10 cellular contexts compared by ENCODE assay signal in the genomic region with DNA sequence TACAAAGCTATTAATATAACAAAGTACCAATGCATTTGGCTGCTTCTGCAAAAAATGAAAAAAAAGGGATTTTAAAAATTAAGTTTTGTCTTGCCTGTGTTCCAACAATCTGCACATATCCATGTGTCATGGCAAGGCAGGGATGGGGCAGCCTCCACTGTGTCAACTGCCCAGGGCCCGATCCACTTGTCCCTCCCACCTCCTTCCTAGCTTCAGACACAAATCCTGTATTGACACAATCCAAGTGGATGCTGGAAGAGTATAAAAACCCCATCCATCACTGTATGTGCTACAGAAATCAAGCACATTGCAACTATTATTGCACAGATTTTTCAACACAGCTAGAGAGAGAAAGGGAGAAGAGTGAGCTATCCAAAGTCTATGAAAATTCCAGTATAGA.
A peak's percentile ranks its signal among the peaks of the same experiment; 100 is the strongest.
DNase-seq lines count a peak whose midpoint lies in the region; TF ChIP-seq lines count a peak whose summit lies in the region.
"Had no signal": no experiment of that assay in that cellular context is flagged by ENCODE, and none has a peak within 500 bp of the region (broad histone marks: within the 10 kb centered on the region; RNA-seq: fewer than 3 reads in every experiment).

No MANE protein-coding gene starts in this region.

- peaks cover 82% of the 10 kb centered on the region for H3K4me1 Mint-ChIP-seq in activated naive CD4-positive, alpha-beta T cell treated with anti-CD3 and anti-CD28 coated beads for 36 hours (ENCODE audit: low read depth)
- peaks cover 29 to 42% of the 10 kb centered on the region in 2 donors for H3K4me1 Mint-ChIP-seq in immature natural killer cell

- no peaks in the 10 kb centered on the region; the same call in 1 of the 2 replicates for H4K20me1 ChIP-seq in SU-DHL-6 (ENCODE audit: low read depth, low read length)

- peaks cover 48% of the 10 kb centered on the region for H3K36me3 Mint-ChIP-seq in activated naive CD4-positive, alpha-beta T cell treated with anti-CD3 and anti-CD28 coated beads for 36 hours (ENCODE audit: low read depth)
- H3K36me3 Mint-ChIP-seq in immature natural killer cell, result peaks cover 0 to 15% (median 0%) of the 10 kb centered on the region in 3 donors

- no peaks in the 10 kb centered on the region for H3K9me3 Mint-ChIP-seq in activated naive CD4-positive, alpha-beta T cell treated with anti-CD3 and anti-CD28 coated beads for 36 hours
- H3K9me3 Mint-ChIP-seq in immature natural killer cell, result no peaks in the 10 kb centered on the region

- H3K9ac ChIP-seq in SU-DHL-6 (ENCODE audit: low read length), result peak overlapping the region; percentile 66

- 76 to 100% methylated on average over 1 of the region's 1 CpG for WGBS in transverse colon (ENCODE audit: low coverage in 1 of 2), 2 donors
- WGBS in adrenal gland, 4 donors, result 63 to 81% (median 73%) methylated on average over 1 of the region's 1 CpG

- H2AFZ ChIP-seq in SU-DHL-6 (ENCODE audit: low read depth, low read length, severe bottlenecking), result no peak overlapping the region

- H3F3A ChIP-seq in SU-DHL-6 (ENCODE audit: insufficient read depth), result peaks cover 30% of the 10 kb centered on the region

- DNase-seq in activated naive CD4-positive, alpha-beta T cell treated with anti-CD3 and anti-CD28 coated beads for 36 hours, result no peak
- no peak for DNase-seq in activated naive CD4-positive, alpha-beta T cell (lab: John Stamatoyannopoulos, UW)
- no peak for DNase-seq in immature natural killer cell
- DNase-seq in transverse colon, result no peak
- DNase-seq in cerebellar cortex (ENCODE audit: low spot score), result no peak
- no peak for DNase-seq in adrenal gland
- no peak for DNase-seq in NCI-H2107 (lab: John Stamatoyannopoulos, UW)
- DNase-seq: SJCRH30 had no signal

- CTCF ChIA-PET in activated naive CD4-positive, alpha-beta T cell treated with anti-CD3 and anti-CD28 coated beads for 36 hours (lab: Charles Lee), result interaction anchor here (0.6 to 4.5 kb wide), 14 partner anchors 8 to 877 kb away, joined by 3 to 33 read pairs (median 4); partner anchors contain the start of gene ELMO1

- H3K27ac Mint-ChIP-seq in activated naive CD4-positive, alpha-beta T cell treated with anti-CD3 and anti-CD28 coated beads for 36 hours, result peak overlapping the region; percentile 97
- peak overlapping the region; percentile 84 to 91 (median 86) for H3K27ac Mint-ChIP-seq in immature natural killer cell

- peaks cover 0 to 11% (median 0%) of the 10 kb centered on the region in 4 donors for H3K4me1 ChIP-seq in transverse colon
- no peaks in the 10 kb centered on the region for H3K4me1 ChIP-seq in adrenal gland (replicated peaks in 1 of 2)
- H3K4me1 ChIP-seq: right lobe of liver had no signal

- H3K79me2 ChIP-seq in SU-DHL-6 (ENCODE audit: insufficient read depth, low read length), result peaks cover 54% of the 10 kb centered on the region

- no peak for TF ChIP-seq EP300 in transverse colon (IDR thresholded peaks at IDR 0.05; ENCODE audit: low read depth)

- H3K36me3 ChIP-seq in SU-DHL-6 (ENCODE audit: low read length) (no peaks in the 10 kb centered on the region; the same call in 1 of the 2 replicates), transverse colon (no peaks in the 10 kb centered on the region), adrenal gland (replicated peaks in 1 of 2) (no peaks in the 10 kb centered on the region)

- peak overlapping the region; percentile 72 for H3K27ac ChIP-seq in SU-DHL-6 (ENCODE audit: low read depth, low read length)
- peak overlapping the region; percentile 22 to 65 (median 56) for H3K27ac ChIP-seq in transverse colon
- H3K27ac ChIP-seq in adrenal gland, result peak overlapping the region in 2 of 5 donors; percentile 21 to 79
- H3K27ac ChIP-seq: SJCRH30 had no signal

- peak overlapping the region; percentile 89 for H3K4me3 Mint-ChIP-seq in activated naive CD4-positive, alpha-beta T cell treated with anti-CD3 and anti-CD28 coated beads for 36 hours
- peak overlapping the region; percentile 85 to 94 (median 87) for H3K4me3 Mint-ChIP-seq in immature natural killer cell

- intact Hi-C loops in activated naive CD4-positive, alpha-beta T cell treated with anti-CD3 and anti-CD28 coated beads for 36 hours (cut with micrococcal nuclease), result loop anchor here (1.0 to 10.0 kb wide), 7 partner anchors 11 to 1023 kb away; no protein-coding TSS in a partner anchor
- intact Hi-C loops in transverse colon (cut with DNase I; ENCODE audit: low total_unique reads) (no loop called here), adrenal gland (cut with DNase I) (no loop called here)

- no peaks in the 10 kb centered on the region for H3K9me2 ChIP-seq in SU-DHL-6 (replicated peaks; ENCODE audit: insufficient read depth, low read length)

- in situ Hi-C loops in transverse colon (cut with MboI; ENCODE audit: low pct_ligation_motif_present in 1 of 4, low pct_unique_long_range_greater_than_20kb in 1 of 4, low sequenced_read_pairs in 3 of 4), result no loop called here

- no peaks in the 10 kb centered on the region for H3K27me3 ChIP-seq in SU-DHL-6 (ENCODE audit: low read length)
- H3K27me3 ChIP-seq in transverse colon, result no peaks in the 10 kb centered on the region
- H3K27me3 ChIP-seq in adrenal gland, result no peaks in the 10 kb centered on the region
- H3K27me3 ChIP-seq: right lobe of liver, SJCRH30 had no signal

- TF ChIP-seq CTCF in SU-DHL-6 (IDR thresholded peaks at IDR 0.05; ENCODE audit: insufficient read depth, low read length, poor library complexity, severe bottlenecking) (no peak), transverse colon (IDR thresholded peaks at IDR 0.05) (no peak), adrenal gland (IDR thresholded peaks at IDR 0.05) (no peak)

- H3K4me2 ChIP-seq in SU-DHL-6 (ENCODE audit: low read depth, low read length, poor library complexity, severe bottlenecking), result peak overlapping the region; percentile 92

- no peak for TF ChIP-seq POLR2A in transverse colon (IDR thresholded peaks at IDR 0.05)
- TF ChIP-seq POLR2A in adrenal gland (IDR thresholded peaks at IDR 0.05), result no peak

- no peaks in the 10 kb centered on the region for H3K27me3 Mint-ChIP-seq in activated naive CD4-positive, alpha-beta T cell treated with anti-CD3 and anti-CD28 coated beads for 36 hours (ENCODE audit: low read depth)
- peaks cover 0 to 3% (median 0%) of the 10 kb centered on the region in 3 donors for H3K27me3 Mint-ChIP-seq in immature natural killer cell (ENCODE audit: low read depth in 3 of 3)

- peak overlapping the region; percentile 74 for H3K4me3 ChIP-seq in SU-DHL-6 (ENCODE audit: insufficient read depth, low read length, poor library complexity, severe bottlenecking)
- H3K4me3 ChIP-seq in transverse colon, result peak overlapping the region in 2 of 4 donors; percentile 4 to 29
- peak overlapping the region in 1 of 4 donors; percentile 6 for H3K4me3 ChIP-seq in adrenal gland
- H3K4me3 ChIP-seq: right lobe of liver, SJCRH30 had no signal

- H3K9me3 ChIP-seq in SU-DHL-6 (ENCODE audit: insufficient read depth, low read length) (no peaks in the 10 kb centered on the region), transverse colon (no peaks in the 10 kb centered on the region), adrenal gland (replicated peaks in 1 of 3) (no peaks in the 10 kb centered on the region)
- H3K9me3 ChIP-seq: right lobe of liver, SJCRH30 had no signal
